In genomic region chr3:177190701-177191100, GRCh38 we compare ENCODE assay signal across 1 cellular context.
TF ChIP-seq lines count a peak whose summit lies in the region.

No MANE protein-coding gene starts in this region.

TF ChIP-seq in H1, 55 proteins besides CTCF, POLR2A, EP300 and RAD21:
- no peak for TF ChIP-seq MAFK (IDR thresholded peaks at IDR 0.05; ENCODE audit: low read depth, low read length)
- TF ChIP-seq PHF8 (conservative IDR thresholded peaks at IDR 0.05; ENCODE audit: low read depth, low read length) = no peak
- TF ChIP-seq CREB1 (IDR thresholded peaks at IDR 0.05) = no peak
- TF ChIP-seq FOSL1 (IDR thresholded peaks at IDR 0.05; ENCODE audit: insufficient read depth, low read depth, low read length) = no peak
- no peak for TF ChIP-seq SP2 (IDR thresholded peaks at IDR 0.05; ENCODE audit: low read length)
- TF ChIP-seq SIX5 (IDR thresholded peaks at IDR 0.05; ENCODE audit: low read depth, low read length) = no peak
- TF ChIP-seq SIN3A (conservative IDR thresholded peaks at IDR 0.05 in 1 of 2, IDR thresholded peaks at IDR 0.05 in 1 of 2; ENCODE audit: low read depth in 1 of 2, low read length in 2 of 2) = no peak
- no peak for TF ChIP-seq MAX (IDR thresholded peaks at IDR 0.05)
- TF ChIP-seq TAF1 (IDR thresholded peaks at IDR 0.05; ENCODE audit: low read depth, low read length) = no peak
- TF ChIP-seq USF2 (IDR thresholded peaks at IDR 0.05; ENCODE audit: low read length) = no peak
- no peak for TF ChIP-seq RNF2 (IDR thresholded peaks at IDR 0.05; ENCODE audit: borderline replicate concordance, low read depth, low read length, missing control alignments, poor library complexity, severe bottlenecking)
- no peak for TF ChIP-seq TCF12 (IDR thresholded peaks at IDR 0.05; ENCODE audit: low read depth, low read length)
- TF ChIP-seq KDM1A (IDR thresholded peaks at IDR 0.05; ENCODE audit: borderline replicate concordance, low read length) = no peak
